ENCODE assay signal across 31 cellular contexts in genomic region chr10:85597006-85597405, GRCh38.
"Had no signal": no experiment of that assay in that cellular context is flagged by ENCODE, and none has a peak within 500 bp of the region (broad histone marks: within the 10 kb centered on the region; RNA-seq: fewer than 3 reads in every experiment).

No MANE protein-coding gene starts in this region.

- H3K27me3 ChIP-seq: brain microvascular endothelial cell had no signal

- ATAC-seq: activated T-cell treated with anti-CD3 and anti-CD28 coated beads, Interleukin-2, amount 50 U/mL, for 72 hours; activated T-helper 17 cell treated with anti-CD3 and anti-CD28 coated beads, Interleukin-2, amount 50 U/mL, for 72 hours; K562 had no signal

- H3K9me3 Mint-ChIP-seq: activated B cell treated with CpG ODN at 0.5 μM for 24 hours; activated CD4-positive, alpha-beta memory T cell treated with anti-CD3 and anti-CD28 coated beads for 36 hours; activated naive CD8-positive, alpha-beta T cell treated with anti-CD3 and anti-CD28 coated beads for 36 hours; activated T-cell treated with anti-CD3 and anti-CD28 coated beads, Interleukin-2, amount 50 U/mL, for 72 hours; activated T-helper 17 cell treated with anti-CD3 and anti-CD28 coated beads, Interleukin-2, amount 50 U/mL, for 72 hours had no signal

- H3K4me3 Mint-ChIP-seq: activated B cell treated with CpG ODN at 0.5 μM for 24 hours; activated CD4-positive, alpha-beta memory T cell treated with anti-CD3 and anti-CD28 coated beads for 36 hours; activated naive CD8-positive, alpha-beta T cell treated with anti-CD3 and anti-CD28 coated beads for 36 hours; activated T-cell treated with anti-CD3 and anti-CD28 coated beads, Interleukin-2, amount 50 U/mL, for 72 hours; activated T-helper 17 cell treated with anti-CD3 and anti-CD28 coated beads, Interleukin-2, amount 50 U/mL, for 72 hours had no signal

- H3K36me3 Mint-ChIP-seq: activated CD4-positive, alpha-beta memory T cell treated with anti-CD3 and anti-CD28 coated beads for 36 hours; activated naive CD8-positive, alpha-beta T cell treated with anti-CD3 and anti-CD28 coated beads for 36 hours had no signal

- H3K27me3 Mint-ChIP-seq: activated B cell treated with CpG ODN at 0.5 μM for 24 hours; activated CD4-positive, alpha-beta memory T cell treated with anti-CD3 and anti-CD28 coated beads for 36 hours; activated T-helper 17 cell treated with anti-CD3 and anti-CD28 coated beads, Interleukin-2, amount 50 U/mL, for 72 hours had no signal

- H3K27ac ChIP-seq: brain microvascular endothelial cell, PC-9, VCaP had no signal

- H3K4me3 ChIP-seq: K562, PC-9 had no signal

- DNase-seq: activated B cell treated with CpG ODN at 0.5 μM for 24 hours; activated CD4-positive, alpha-beta memory T cell treated with anti-CD3 and anti-CD28 coated beads for 36 hours; activated CD4-positive, alpha-beta T cell treated with anti-CD3 and anti-CD28 coated beads for 4 hours; activated CD4-positive, alpha-beta T cell treated with anti-CD3 and anti-CD28 coated beads, Interleukin-2, amount 50 U/mL, for 1 hour; activated CD4-positive, CD25-positive, alpha-beta regulatory T cell treated with anti-CD3 and anti-CD28 coated beads, Interleukin-2, amount 50 U/mL, for 72 hours; activated CD8-positive, alpha-beta memory T cell treated with anti-CD3 and anti-CD28 coated beads, Interleukin-2, amount 50 U/mL, for 48 hours; activated effector memory CD4-positive, alpha-beta T cell treated with anti-CD3 and anti-CD28 coated beads, Interleukin-2, amount 50 U/mL, for 16 hours; activated naive CD4-positive, alpha-beta T cell; activated naive CD4-positive, alpha-beta T cell treated with anti-CD3 and anti-CD28 coated beads, Interleukin-2, amount 50 U/mL, for 16 hours; activated naive CD8-positive, alpha-beta T cell treated with anti-CD3 and anti-CD28 coated beads for 36 hours; activated T-cell treated with anti-CD3 and anti-CD28 coated beads, Interleukin-2, amount 50 U/mL, for 72 hours; amniotic stem cell; aorta; brain microvascular endothelial cell; central memory CD4-positive, alpha-beta T cell; NCI-H1092 treated with DMSO at 0.1 percent for 48 hours; NCI-H1694; NCI-H1930; NCI-H2081 treated with DMSO at 0.1 percent for 48 hours; NCI-H226; NCI-H446 treated with DMSO at 0.1 percent for 48 hours; NCI-H524; PC-9; Right ventricle myocardium superior; SW 1271; T-helper 1 cell; T-helper 2 cell; T-helper 9 cell had no signal

- H3K36me3 ChIP-seq: brain microvascular endothelial cell had no signal

- H3K4me1 Mint-ChIP-seq: activated B cell treated with CpG ODN at 0.5 μM for 24 hours had no signal

- H3K27ac Mint-ChIP-seq: activated B cell treated with CpG ODN at 0.5 μM for 24 hours; activated CD4-positive, alpha-beta memory T cell treated with anti-CD3 and anti-CD28 coated beads for 36 hours; activated naive CD8-positive, alpha-beta T cell treated with anti-CD3 and anti-CD28 coated beads for 36 hours; activated T-cell treated with anti-CD3 and anti-CD28 coated beads, Interleukin-2, amount 50 U/mL, for 72 hours; activated T-helper 17 cell treated with anti-CD3 and anti-CD28 coated beads, Interleukin-2, amount 50 U/mL, for 72 hours had no signal
